9 cellular contexts compared by ENCODE assay signal in genomic region chr13:30898721-30899188, GRCh38. TPM values are rescaled to one million over a fixed set of nuclear protein-coding genes. Genes with fewer than 3 reads are reported as not detected.
DNase-seq lines count a peak whose midpoint lies in the region; ATAC-seq and TF ChIP-seq lines count a peak whose summit lies in the region.
"Had no signal": no experiment of that assay in that cellular context is flagged by ENCODE, and none has a peak within 500 bp of the region (broad histone marks: within the 10 kb centered on the region; RNA-seq: fewer than 3 reads in every experiment).

No MANE protein-coding gene starts in this region.

- peak; percentile 56 for ATAC-seq in mucosa of descending colon
- ATAC-seq in HG03108 (IDR thresholded peaks at IDR 0.05; ENCODE audit: unreplicated experiment): no peak

- no peaks in the 10 kb centered on the region for H3K9me3 ChIP-seq in mucosa of descending colon

- H3K36me3 ChIP-seq in mucosa of descending colon (ENCODE audit: low read depth): no peaks in the 10 kb centered on the region

- intact Hi-C loops in mucosa of descending colon (cut with DNase I, micrococcal nuclease): no loop called here

- H3K4me3 ChIP-seq in AG09309 (ENCODE audit: control insufficient read depth, low read depth, low read length) (no peak overlapping the region), mucosa of descending colon (no peak overlapping the region)

- DNase-seq in AG09309 (ENCODE audit: low read depth) (peak; percentile 91), M059J (ENCODE audit: low read depth) (peak; percentile 90), dermis microvascular lymphatic vessel endothelial cell (ENCODE audit: low read depth in 2 of 2) (peak; percentile 99), mucosa of descending colon (peak in 1 of 3 donors; percentile 8), hippocampal formation (lab: John Stamatoyannopoulos, UW) (no peak), SK-N-DZ (ENCODE audit: low spot score) (no peak), NCI-H1436 treated with DMSO at 0.1 percent for 48 hours (lab: John Stamatoyannopoulos, UW) (no peak)
- DNase-seq: NCI-H748 treated with DMSO at 0.1 percent for 48 hours had no signal

- H3K4me1 ChIP-seq in mucosa of descending colon (ENCODE audit: low read depth): no peaks in the 10 kb centered on the region

- TF ChIP-seq CTCF in AG09309 (IDR thresholded peaks at IDR 0.05; ENCODE audit: control insufficient read depth, insufficient read depth, low read depth, low read length, missing control alignments) (no peak), mucosa of descending colon (IDR thresholded peaks at IDR 0.05) (no peak)

RNA-seq across cellular contexts. Expression of gene MEDAG, which starts 7.3 kb away (rescaled TPM):
- 0.07 and 0.12 TPM in 2 replicates for total RNA-seq in M059J (2014; rRNA removed; shearing (Covaris generic))
- total RNA-seq in dermis microvascular lymphatic vessel endothelial cell: 28.0 and 110 TPM in 2 replicates
- 10 to 100 TPM in 1 of 3 donors, 1 to 10 TPM in 1, under 1 TPM in 1; 0.46 to 11.0 (median 8.9) TPM for total RNA-seq in mucosa of descending colon
- polyA plus RNA-seq in SK-N-DZ (2014; cell fraction: cytosol; rRNA removed): not detected in 2 replicates
- not detected in 2 replicates for polyA plus RNA-seq in SK-N-DZ (2014; cell fraction: nucleus; rRNA removed)

RNA-seq across cellular contexts. Expression of gene TEX26, which starts 33.7 kb away (rescaled TPM):
- not detected in 2 replicates for total RNA-seq in M059J (2014; rRNA removed; shearing (Covaris generic))
- total RNA-seq in dermis microvascular lymphatic vessel endothelial cell: not detected in 2 replicates
- total RNA-seq in mucosa of descending colon: not detected
- polyA plus RNA-seq in SK-N-DZ (2014; cell fraction: cytosol; rRNA removed): not detected in 2 replicates
- not detected in 2 replicates for polyA plus RNA-seq in SK-N-DZ (2014; cell fraction: nucleus; rRNA removed)

Comparison
In these comparisons a context has a peak if more than half of its experiments do, and no peak if none do; other contexts are left out.
1. DNase-seq: peak in AG09309 (single experiment), M059J (single experiment) and dermis microvascular lymphatic vessel endothelial cell (2 of 2); none in hippocampal formation (0 of 2), SK-N-DZ (single experiment) and NCI-H1436 treated with DMSO at 0.1 percent for 48 hours (single experiment).